Comparison of ENCODE assay signal across 18 cellular contexts in the genomic region with DNA sequence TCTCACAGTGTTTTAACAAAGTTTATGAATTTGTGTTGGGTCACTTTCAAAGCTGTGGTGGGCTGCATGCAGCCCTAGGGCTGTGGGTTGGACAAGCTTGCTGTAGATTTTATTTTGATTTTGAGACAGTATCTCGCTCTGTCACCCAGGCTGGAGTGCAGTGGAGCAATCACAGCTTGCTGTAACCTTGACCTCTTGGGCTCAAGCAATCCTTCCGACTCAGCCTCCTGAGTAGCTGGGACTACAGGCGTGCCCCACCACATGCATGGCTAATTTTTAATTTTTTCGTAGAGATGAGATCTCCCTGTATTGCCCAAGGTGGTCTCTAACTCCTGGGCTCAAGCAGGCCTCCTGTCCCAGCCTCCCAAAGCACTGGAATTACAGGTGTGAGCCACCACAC. TPM values are rescaled to one million over a fixed set of nuclear protein-coding genes. Genes with fewer than 3 reads are reported as not detected.
DNase-seq lines count a peak whose midpoint lies in the region; ATAC-seq and TF ChIP-seq lines count a peak whose summit lies in the region.
"Had no signal": no experiment of that assay in that cellular context is flagged by ENCODE, and none has a peak within 500 bp of the region (broad histone marks: within the 10 kb centered on the region; RNA-seq: fewer than 3 reads in every experiment).

No MANE protein-coding gene starts in this region.

- BruUV-seq in HCT116 (replicated peaks; lab: Mats Ljungman, UMichigan), result no TSS peak

- H3K27me3 ChIP-seq in right cardiac atrium (ENCODE audit: control insufficient read depth, insufficient read depth) (no peaks in the 10 kb centered on the region), heart right ventricle (no peaks in the 10 kb centered on the region), HCT116 (ENCODE audit: insufficient read depth, low read length) (no peaks in the 10 kb centered on the region), fibroblast of lung (ENCODE audit: control insufficient read depth, insufficient read depth, low read length) (no peaks in the 10 kb centered on the region), MG63 (no peaks in the 10 kb centered on the region)
- H3K27me3 ChIP-seq: colonic mucosa had no signal

- peaks cover 22% of the 10 kb centered on the region; the same call in 1 of the 2 replicates for H4K20me1 ChIP-seq in HCT116 (ENCODE audit: insufficient read depth)
- H4K20me1 ChIP-seq in fibroblast of lung (ENCODE audit: control insufficient read depth, extremely low read depth, insufficient read depth, low read length), result peaks cover 11% of the 10 kb centered on the region

- H3K9me3 ChIP-seq in right cardiac atrium (ENCODE audit: control insufficient read depth, low read length) (no peaks in the 10 kb centered on the region), heart right ventricle (no peaks in the 10 kb centered on the region), HCT116 (ENCODE audit: control insufficient read depth in 1 of 2, insufficient read depth in 1 of 2, low read depth in 1 of 2, low read length in 2 of 2) (no peaks in the 10 kb centered on the region), fibroblast of lung (ENCODE audit: control insufficient read depth, insufficient read depth, low read depth, low read length) (no peaks in the 10 kb centered on the region), MG63 (no peaks in the 10 kb centered on the region)
- H3K9me3 ChIP-seq: colonic mucosa, thoracic aorta had no signal

- no peak for TF ChIP-seq RAD21 in HCT116 (IDR thresholded peaks at IDR 0.05; ENCODE audit: low read depth)

- H3K4me3 ChIP-seq in right cardiac atrium (ENCODE audit: low read length) (no peak overlapping the region), heart right ventricle (no peak overlapping the region), HCT116 (replicated peaks in 1 of 2; ENCODE audit: low read depth in 1 of 2, low read length in 2 of 2) (no peak overlapping the region), fibroblast of lung (replicated peaks in 1 of 4; ENCODE audit: control extremely low read depth in 1 of 4, insufficient read depth in 1 of 4, low read depth in 3 of 4, low read length in 4 of 4) (no peak overlapping the region), MG63 (no peak overlapping the region)
- H3K4me3 ChIP-seq: colonic mucosa, lung, thoracic aorta had no signal

- CTCF ChIA-PET in HCT116 (lab: Charles Lee), result interaction anchor here (0.6 to 2.2 kb wide), 19 partner anchors 9 to 316 kb away, joined by 3 to 20 read pairs (median 4); a partner anchor contains a TSS

- no peaks in the 10 kb centered on the region for H3K9me2 ChIP-seq in HCT116 (ENCODE audit: insufficient read depth)

- peak overlapping the region; percentile 51 for H3K27ac Mint-ChIP-seq in stimulated activated naive B cell treated with anti-CD40 and anti-IgM and Interleukin-4, amounts not matched to agents 10 μg/mL and 1 μg/mL and 100 μg/mL, for 72 hours
- H3K27ac Mint-ChIP-seq: activated CD4-positive, alpha-beta memory T cell treated with anti-CD3 and anti-CD28 coated beads, Interleukin-2, amount 10 ng/mL, durations not matched to agents 7 days and 5 days; stimulated activated memory B cell treated with anti-CD40 and anti-IgM and Interleukin-4, amounts not matched to agents 10 μg/mL and 1 μg/mL and 100 μg/mL, for 72 hours had no signal

- WGBS in right cardiac atrium, result 81% methylated on average over 4 of the region's 4 CpGs
- WGBS in heart right ventricle, 2 donors, result 71 to 78% methylated on average over 4 of the region's 4 CpGs

- RAD21 ChIA-PET in HCT116 (lab: Charles Lee; ENCODE audit: low non-redundant PET in 1 of 2, low total read pairs in 2 of 2, uncharacterized antibody in 2 of 2, unreplicated experiment in 2 of 2), result interaction anchor here (0.6 to 0.7 kb wide), 2 partner anchors 111 to 1074 kb away, joined by 3 to 4 read pairs; no protein-coding TSS in a partner anchor

- no peak overlapping the region for H3K4me3 Mint-ChIP-seq in stimulated activated naive B cell treated with anti-CD40 and anti-IgM and Interleukin-4, amounts not matched to agents 10 μg/mL and 1 μg/mL and 100 μg/mL, for 72 hours
- H3K4me3 Mint-ChIP-seq: activated CD4-positive, alpha-beta memory T cell treated with anti-CD3 and anti-CD28 coated beads, Interleukin-2, amount 10 ng/mL, durations not matched to agents 7 days and 5 days; stimulated activated memory B cell treated with anti-CD40 and anti-IgM and Interleukin-4, amounts not matched to agents 10 μg/mL and 1 μg/mL and 100 μg/mL, for 72 hours had no signal

- H3K9ac ChIP-seq in HCT116 (ENCODE audit: low read length), result no peak overlapping the region
- no peak overlapping the region for H3K9ac ChIP-seq in fibroblast of lung (ENCODE audit: insufficient read depth, low read length)

- H3K4me2 ChIP-seq in HCT116 (ENCODE audit: low read length), result no peak overlapping the region
- H3K4me2 ChIP-seq in fibroblast of lung (ENCODE audit: extremely low read depth, insufficient read depth, low read length), result no peak overlapping the region

- H3K4me1 ChIP-seq in right cardiac atrium (ENCODE audit: control insufficient read depth, insufficient read depth, low read length) (peaks cover 10% of the 10 kb centered on the region), heart right ventricle (peaks cover 3 to 87% (median 79%) of the 10 kb centered on the region in 9 donors), HCT116 (ENCODE audit: control insufficient read depth in 1 of 2, insufficient read depth in 2 of 2, low read length in 2 of 2) (peaks cover 21 to 29% of the 10 kb centered on the region in 2 experiments), fibroblast of lung (ENCODE audit: control insufficient read depth, extremely low read depth, insufficient read depth, low read length) (peaks cover 7% of the 10 kb centered on the region)

- peaks cover 22 to 54% of the 10 kb centered on the region in 2 donors for H3K4me1 Mint-ChIP-seq in stimulated activated naive B cell treated with anti-CD40 and anti-IgM and Interleukin-4, amounts not matched to agents 10 μg/mL and 1 μg/mL and 100 μg/mL, for 72 hours

- ATAC-seq in right cardiac atrium (no peak), heart right ventricle (no peak), HCT116 (peak; percentile 29; the same call in 1 of the 2 replicates), omental fat pad (ENCODE audit: low FRiP score) (no peak)
- no peak for ATAC-seq in stimulated activated naive B cell treated with anti-CD40 and anti-IgM and Interleukin-4, amounts not matched to agents 10 μg/mL and 1 μg/mL and 100 μg/mL, for 72 hours (replicated peaks)

- no peaks in the 10 kb centered on the region for H3K9me3 Mint-ChIP-seq in stimulated activated naive B cell treated with anti-CD40 and anti-IgM and Interleukin-4, amounts not matched to agents 10 μg/mL and 1 μg/mL and 100 μg/mL, for 72 hours
- H3K9me3 Mint-ChIP-seq: activated CD4-positive, alpha-beta memory T cell treated with anti-CD3 and anti-CD28 coated beads, Interleukin-2, amount 10 ng/mL, durations not matched to agents 7 days and 5 days; IgD-negative memory B cell; stimulated activated memory B cell treated with anti-CD40 and anti-IgM and Interleukin-4, amounts not matched to agents 10 μg/mL and 1 μg/mL and 100 μg/mL, for 72 hours had no signal

- DNase-seq in right cardiac atrium (no peak), heart right ventricle (no peak), HCT116 (ENCODE audit: low read depth, low spot score) (no peak), fibroblast of lung (ENCODE audit: low read depth in 2 of 2) (no peak), T-helper 1 cell (no peak), MG63 (no peak), omental fat pad (ENCODE audit: low spot score) (no peak)
- no peak for DNase-seq in stimulated activated naive B cell treated with anti-CD40 and anti-IgM and Interleukin-4, amounts not matched to agents 10 μg/mL and 1 μg/mL and 100 μg/mL, for 72 hours
- DNase-seq: colonic mucosa, NCI-H2029 treated with DMSO at 0.1 percent for 48 hours, occipital lobe, T1000 had no signal

- H3K36me3 ChIP-seq in heart right ventricle (peaks cover 0 to 3% (median 0%) of the 10 kb centered on the region in 9 donors), HCT116 (ENCODE audit: control insufficient read depth in 1 of 2, insufficient read depth in 2 of 2, low read length in 2 of 2) (no peaks in the 10 kb centered on the region), fibroblast of lung (ENCODE audit: control insufficient read depth, insufficient read depth, low read length) (no peaks in the 10 kb centered on the region), MG63 (no peaks in the 10 kb centered on the region; the same call in 1 of the 2 replicates)
- H3K36me3 ChIP-seq: colonic mucosa, thoracic aorta had no signal

- H3K36me3 Mint-ChIP-seq in stimulated activated naive B cell treated with anti-CD40 and anti-IgM and Interleukin-4, amounts not matched to agents 10 μg/mL and 1 μg/mL and 100 μg/mL, for 72 hours, result peaks cover 4 to 6% of the 10 kb centered on the region in 2 donors
- H3K36me3 Mint-ChIP-seq: stimulated activated memory B cell treated with anti-CD40 and anti-IgM and Interleukin-4, amounts not matched to agents 10 μg/mL and 1 μg/mL and 100 μg/mL, for 72 hours had no signal

- no peaks in the 10 kb centered on the region for H3K27me3 Mint-ChIP-seq in stimulated activated naive B cell treated with anti-CD40 and anti-IgM and Interleukin-4, amounts not matched to agents 10 μg/mL and 1 μg/mL and 100 μg/mL, for 72 hours
- H3K27me3 Mint-ChIP-seq: activated CD4-positive, alpha-beta memory T cell treated with anti-CD3 and anti-CD28 coated beads, Interleukin-2, amount 10 ng/mL, durations not matched to agents 7 days and 5 days; IgD-negative memory B cell; stimulated activated memory B cell treated with anti-CD40 and anti-IgM and Interleukin-4, amounts not matched to agents 10 μg/mL and 1 μg/mL and 100 μg/mL, for 72 hours had no signal

- no peak overlapping the region for H2AFZ ChIP-seq in HCT116 (ENCODE audit: low read depth, low read length, poor library complexity, severe bottlenecking)
- H2AFZ ChIP-seq in fibroblast of lung (ENCODE audit: low read length), result no peak overlapping the region

- intact Hi-C loops in right cardiac atrium (cut with DNase I) (loop anchor here in 3 of 4 donors (10.0 kb wide), 3 partner anchors 54 to 676 kb away; no protein-coding TSS in a partner anchor), heart right ventricle (cut with DNase I) (loop anchor here in 4 of 10 donors (5.0 to 10.0 kb wide), 4 partner anchors 37 to 64 kb away; no protein-coding TSS in a partner anchor), HCT116 (cut with micrococcal nuclease) (loop anchor here (5.0 kb wide), 1 partner anchor 93 kb away; no protein-coding TSS in a partner anchor)

- H3K79me2 ChIP-seq in HCT116 (ENCODE audit: insufficient read depth, low read length), result peaks cover 99% of the 10 kb centered on the region
- H3K79me2 ChIP-seq in fibroblast of lung (ENCODE audit: control insufficient read depth, insufficient read depth, low read length), result peaks cover 96% of the 10 kb centered on the region

- TF ChIP-seq CTCF in heart right ventricle (IDR thresholded peaks at IDR 0.05), result no peak
- TF ChIP-seq CTCF in HCT116 (IDR thresholded peaks at IDR 0.05 in 2 of 3, conservative IDR thresholded peaks at IDR 0.05 in 1 of 3; ENCODE audit: borderline replicate concordance in 1 of 3, insufficient read depth in 1 of 3, low read depth in 2 of 3, low read length in 2 of 3), result no peak
- no peak for TF ChIP-seq CTCF in fibroblast of lung (conservative IDR thresholded peaks at IDR 0.05 in 1 of 2, IDR thresholded peaks at IDR 0.05 in 1 of 2; ENCODE audit: low read depth in 1 of 2, low read length in 2 of 2)
- TF ChIP-seq CTCF in omental fat pad (IDR thresholded peaks at IDR 0.05), result no peak

- H3K27ac ChIP-seq in right cardiac atrium (ENCODE audit: low read length), result peak overlapping the region; percentile 26
- H3K27ac ChIP-seq in heart right ventricle, result peak overlapping the region in 1 of 10 donors; percentile 6
- no peak overlapping the region; the same call in 1 of the 2 replicates for H3K27ac ChIP-seq in HCT116 (ENCODE audit: low read depth, low read length)
- peak overlapping the region; percentile 12 for H3K27ac ChIP-seq in fibroblast of lung (ENCODE audit: insufficient read depth, low read length)
- H3K27ac ChIP-seq: C4-2B, colonic mucosa, thoracic aorta had no signal

- TF ChIP-seq POLR2A in HCT116 (IDR thresholded peaks at IDR 0.05; ENCODE audit: borderline replicate concordance, extremely low read depth, insufficient read depth, insufficient read length), result no peak

- POLR2A ChIA-PET in HCT116 (lab: Charles Lee), result interaction anchor here (1.4 to 1.6 kb wide), 2 partner anchors 10 to 57 kb away, joined by 4 to 8 read pairs; a partner anchor contains a TSS

RNA-seq across cellular contexts. Expression of a gene that starts 5.4 kb away (rescaled TPM):
- total RNA-seq in right cardiac atrium, result 100 to 1,000 TPM in 1 of 4 donors, 10 to 100 TPM in 3; 85.6 to 105 (median 96.0) TPM
- polyA plus RNA-seq in right cardiac atrium, result 79.4 TPM
- total RNA-seq in heart right ventricle, result 100 to 1,000 TPM in 3 of 10 donors, 10 to 100 TPM in 7; 62.3 to 246 (median 72.6) TPM
- 100 to 1,000 TPM in 1 of 2 donors, 10 to 100 TPM in 1; 85.4 to 136 TPM for polyA plus RNA-seq in heart right ventricle
- total RNA-seq in HCT116 (2021; ENCODE audit: unreplicated experiment), result 72.5 TPM
- polyA plus RNA-seq in HCT116 (2012), result 58.5 and 65.3 TPM in 2 replicates
- 93.7 and 119 TPM in 2 replicates for total RNA-seq in fibroblast of lung
- 76.0 and 76.7 TPM in 2 replicates for polyA plus RNA-seq in fibroblast of lung
- 54.7 and 58.7 TPM in 2 replicates for polyA plus RNA-seq in fibroblast of lung (2012)
- 42.1 and 43.5 TPM in 2 replicates for polyA minus RNA-seq in fibroblast of lung (ENCODE audit: low replicate concordance)
- total RNA-seq in MG63 (2014; rRNA removed; shearing (Covaris generic); ENCODE audit: low replicate concordance), result 26.9 and 31.6 TPM in 2 replicates
- 100 to 1,000 TPM in 3 of 4 donors, 10 to 100 TPM in 1; 78.8 to 133 (median 121) TPM for total RNA-seq in omental fat pad

RNA-seq across cellular contexts. Expression of a gene that starts 56.6 kb away (rescaled TPM):
- total RNA-seq in right cardiac atrium, result 100 to 1,000 TPM; 224 to 275 (median 253) TPM
- polyA plus RNA-seq in right cardiac atrium, result 77.4 TPM
- 100 to 1,000 TPM; 163 to 323 (median 243) TPM for total RNA-seq in heart right ventricle
- 100 to 1,000 TPM in 1 of 2 donors, 10 to 100 TPM in 1; 56.7 to 125 TPM for polyA plus RNA-seq in heart right ventricle
- total RNA-seq in HCT116 (2021; ENCODE audit: unreplicated experiment), result 238 TPM
- 220 and 254 TPM in 2 replicates for polyA plus RNA-seq in HCT116 (2012)
- total RNA-seq in fibroblast of lung, result 158 and 185 TPM in 2 replicates
- polyA plus RNA-seq in fibroblast of lung, result 333 and 400 TPM in 2 replicates
- 235 and 291 TPM in 2 replicates for polyA plus RNA-seq in fibroblast of lung (2012)
- 39.8 and 40.9 TPM in 2 replicates for polyA minus RNA-seq in fibroblast of lung (ENCODE audit: low replicate concordance)
- 180 and 183 TPM in 2 replicates for total RNA-seq in MG63 (2014; rRNA removed; shearing (Covaris generic); ENCODE audit: low replicate concordance)
- 100 to 1,000 TPM; 157 to 399 (median 292) TPM for total RNA-seq in omental fat pad
